8 cellular contexts compared by ENCODE assay signal in the genomic region with DNA sequence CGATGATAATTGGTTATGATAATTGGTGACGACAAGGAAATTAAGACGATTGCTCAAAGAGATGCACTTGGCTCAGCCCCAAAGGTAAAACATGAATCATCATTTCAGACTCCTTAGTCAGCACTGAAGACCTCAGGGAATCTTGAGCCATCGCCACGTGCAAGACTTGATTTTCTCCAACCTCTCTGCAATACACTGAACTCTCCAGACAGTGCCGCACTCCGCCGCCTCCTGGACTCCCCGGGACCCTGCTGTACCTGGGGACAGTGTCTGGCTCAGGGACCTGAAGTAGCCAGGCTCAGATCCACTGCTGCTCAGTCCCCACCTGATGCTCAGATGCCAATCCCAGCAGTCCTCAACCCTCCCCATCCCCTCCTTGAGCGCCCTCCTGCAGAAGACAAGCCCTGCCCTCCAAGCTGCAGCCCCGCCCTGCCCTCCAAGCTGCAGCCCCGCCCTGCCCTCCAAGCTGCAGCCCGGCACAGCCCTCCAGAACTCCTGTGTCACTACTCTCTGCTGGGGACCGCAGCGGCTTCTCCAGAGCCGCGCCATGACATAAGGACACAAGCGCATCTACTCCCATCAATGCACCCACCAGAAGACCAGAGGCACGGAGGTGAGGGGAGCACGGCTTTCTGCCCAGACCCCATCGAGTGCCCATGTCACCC. TPM values are rescaled to one million over a fixed set of nuclear protein-coding genes. Genes with fewer than 3 reads are reported as not detected.
DNase-seq lines count a peak whose midpoint lies in the region; ATAC-seq and TF ChIP-seq lines count a peak whose summit lies in the region.

No MANE protein-coding gene starts in this region.

- peaks cover 3% of the 10 kb centered on the region; the same call in 1 of the 2 replicates for H3K36me3 ChIP-seq in BE2C
- H3K36me3 ChIP-seq in heart right ventricle, result peaks cover 0 to 26% (median 6%) of the 10 kb centered on the region in 9 donors

- peak overlapping the region; percentile 61 for H3K4me3 ChIP-seq in BE2C (ENCODE audit: low read depth, low read length)
- peak overlapping the region in 9 of 10 donors; percentile 53 to 93 (median 79) for H3K4me3 ChIP-seq in heart right ventricle

- no peaks in the 10 kb centered on the region for H3K9me3 Mint-ChIP-seq in activated naive CD8-positive, alpha-beta T cell (ENCODE audit: low read depth)
- no peaks in the 10 kb centered on the region for H3K9me3 Mint-ChIP-seq in progenitor cell of endocrine pancreas (ENCODE audit: low read depth)

- 10 to 24% methylated on average over 21 of the region's 21 CpGs for WGBS in heart right ventricle, 2 donors

- intact Hi-C loops in heart right ventricle (cut with DNase I), result no loop called here

- no peaks in the 10 kb centered on the region for H3K4me1 ChIP-seq in BE2C
- H3K4me1 ChIP-seq in heart right ventricle, result peaks cover 0 to 32% (median 10%) of the 10 kb centered on the region in 9 donors

- peaks cover 43% of the 10 kb centered on the region for H3K4me1 Mint-ChIP-seq in activated naive CD8-positive, alpha-beta T cell (ENCODE audit: low read depth)
- H3K4me1 Mint-ChIP-seq in progenitor cell of endocrine pancreas (ENCODE audit: low read depth), result peaks cover 14% of the 10 kb centered on the region

- no peaks in the 10 kb centered on the region for H3K36me3 Mint-ChIP-seq in activated naive CD8-positive, alpha-beta T cell
- no peaks in the 10 kb centered on the region for H3K36me3 Mint-ChIP-seq in progenitor cell of endocrine pancreas (ENCODE audit: insufficient read depth)

- H3K27me3 ChIP-seq in BE2C (no peaks in the 10 kb centered on the region), heart right ventricle (no peaks in the 10 kb centered on the region)

- peak overlapping the region; percentile 91 for H3K4me3 Mint-ChIP-seq in activated naive CD8-positive, alpha-beta T cell
- H3K4me3 Mint-ChIP-seq in progenitor cell of endocrine pancreas (ENCODE audit: low read depth), result peak overlapping the region; percentile 90

- H3K27ac ChIP-seq in heart right ventricle, result peak overlapping the region in 8 of 10 donors; percentile 16 to 100 (median 76)

- H3K27ac Mint-ChIP-seq in activated naive CD8-positive, alpha-beta T cell, result peak overlapping the region; percentile 83
- peak overlapping the region; percentile 93 for H3K27ac Mint-ChIP-seq in progenitor cell of endocrine pancreas

- ATAC-seq in GM18870 (IDR thresholded peaks at IDR 0.05; ENCODE audit: unreplicated experiment) (peak; percentile 28), HG03066 (IDR thresholded peaks at IDR 0.05; ENCODE audit: low read depth, unreplicated experiment) (peak; percentile 37), heart right ventricle (peak in 6 of 8 donors; percentile 3 to 24 (median 10))

- H3K9me3 ChIP-seq in BE2C, result no peaks in the 10 kb centered on the region
- no peaks in the 10 kb centered on the region for H3K9me3 ChIP-seq in heart right ventricle

- DNase-seq in BE2C (peak; percentile 75), NCI-H510A (lab: John Stamatoyannopoulos, UW) (peak; percentile 59), heart right ventricle (peak in 1 of 2 donors; percentile 23), progenitor cell of endocrine pancreas (ENCODE audit: low spot score, unreplicated experiment) (peak; percentile 43), NCI-H2196 treated with DMSO at 0.1 percent for 48 hours (lab: John Stamatoyannopoulos, UW; ENCODE audit: unreplicated experiment) (no peak)

- H3K27me3 Mint-ChIP-seq in activated naive CD8-positive, alpha-beta T cell, result no peaks in the 10 kb centered on the region
- H3K27me3 Mint-ChIP-seq in progenitor cell of endocrine pancreas, result no peaks in the 10 kb centered on the region

- peak; percentile 40 for TF ChIP-seq CTCF in BE2C (IDR thresholded peaks at IDR 0.05; ENCODE audit: low read depth, low read length)
- TF ChIP-seq CTCF in heart right ventricle (IDR thresholded peaks at IDR 0.05), result peak in 1 of 9 donors; percentile 30
- peak; percentile 47 for TF ChIP-seq CTCF in progenitor cell of endocrine pancreas (IDR thresholded peaks at IDR 0.05; ENCODE audit: unreplicated experiment)

RNA-seq across cellular contexts. Expression of gene TMEM18, which starts 1.1 kb away (rescaled TPM):
- 40.7 TPM for polyA plus RNA-seq in BE2C (2012; ENCODE audit: insufficient read depth, insufficient read length, low read depth)
- total RNA-seq in heart right ventricle, result 10 to 100 TPM; 10.1 to 13.4 (median 12.2) TPM
- 10 to 100 TPM; 10.2 to 21.9 TPM for polyA plus RNA-seq in heart right ventricle
- 19.3 and 24.8 TPM in 2 replicates for total RNA-seq in progenitor cell of endocrine pancreas
